In genomic region chr6:89818977-89819335, GRCh38 we compare ENCODE assay signal across 1 cellular context.
TF ChIP-seq lines count a peak whose summit lies in the region.

No MANE protein-coding gene starts in this region.

TF ChIP-seq in HepG2, 621 proteins besides CTCF, POLR2A, EP300 and RAD21 (continued from another document):
- TF ChIP-seq CREB3 (CRISPR knock-in tag; IDR thresholded peaks at IDR 0.05): 0 out of 2 replicates have a peak, but pooled peaks have one; percentile 8
- TF ChIP-seq REL (CRISPR knock-in tag; conservative IDR thresholded peaks at IDR 0.05): 0 out of 2 replicates have a peak, but pooled peaks have one; percentile 6
- TF ChIP-seq TEF (CRISPR knock-in tag; IDR thresholded peaks at IDR 0.05): 0 out of 2 replicates have a peak, but pooled peaks have one; percentile 10
- 0 out of 2 replicates have a peak, but pooled peaks have one; percentile 10 for TF ChIP-seq ZNF569 (CRISPR knock-in tag; IDR thresholded peaks at IDR 0.05; ENCODE audit: borderline replicate concordance)
